1 cellular context compared by ENCODE assay signal in the genomic region with DNA sequence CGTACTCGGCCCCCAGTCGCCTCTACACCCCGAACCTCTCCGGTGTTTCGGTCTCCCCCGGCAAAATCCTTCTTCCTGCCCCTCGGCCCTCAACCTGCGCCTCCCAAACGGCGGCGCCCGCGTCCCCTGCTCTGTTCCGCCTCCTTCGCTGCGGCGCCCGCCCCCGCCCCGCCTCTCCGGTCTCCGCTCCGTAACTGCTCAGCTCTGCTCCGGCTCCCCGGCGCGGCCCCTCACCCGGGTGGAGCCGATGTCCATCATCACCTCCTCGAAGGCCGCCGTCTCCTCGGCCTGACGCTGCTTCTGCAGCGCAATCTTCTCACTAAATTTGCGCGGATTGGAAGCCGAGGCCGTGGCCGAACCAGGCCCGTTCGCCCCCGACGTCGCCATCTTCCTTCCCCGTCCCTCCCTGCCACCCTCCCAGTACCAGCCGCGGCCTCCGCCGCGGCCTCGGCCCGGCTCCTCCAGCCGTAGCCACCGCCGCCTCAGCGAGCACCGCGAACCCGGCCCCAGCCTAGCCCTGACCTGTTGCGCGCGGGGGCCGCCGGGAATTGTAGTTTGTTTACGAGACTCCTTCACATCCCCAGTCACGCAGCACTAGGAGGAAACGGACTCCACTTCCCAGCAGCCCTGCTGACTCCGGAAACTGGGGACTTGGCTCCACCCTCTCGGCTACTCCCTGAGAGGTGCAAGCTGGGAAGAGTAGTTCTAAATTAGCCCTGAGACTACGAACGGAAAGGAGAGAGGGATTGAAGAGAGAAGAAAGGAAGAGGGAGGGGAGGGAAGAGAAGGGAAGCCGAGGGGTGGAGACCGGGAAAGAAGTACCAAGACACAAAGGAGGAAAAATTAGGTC.
TF ChIP-seq lines count a peak whose summit lies in the region.

TSS of gene CRTC2 (minus strand) at position 502 of the 850 bp plus-strand sequence. CDS start at position 387, 115 bp downstream.

TF ChIP-seq in HepG2, 621 proteins besides CTCF, POLR2A, EP300 and RAD21 (continued from another document and continues in another):
- TF ChIP-seq, protein P1, sequence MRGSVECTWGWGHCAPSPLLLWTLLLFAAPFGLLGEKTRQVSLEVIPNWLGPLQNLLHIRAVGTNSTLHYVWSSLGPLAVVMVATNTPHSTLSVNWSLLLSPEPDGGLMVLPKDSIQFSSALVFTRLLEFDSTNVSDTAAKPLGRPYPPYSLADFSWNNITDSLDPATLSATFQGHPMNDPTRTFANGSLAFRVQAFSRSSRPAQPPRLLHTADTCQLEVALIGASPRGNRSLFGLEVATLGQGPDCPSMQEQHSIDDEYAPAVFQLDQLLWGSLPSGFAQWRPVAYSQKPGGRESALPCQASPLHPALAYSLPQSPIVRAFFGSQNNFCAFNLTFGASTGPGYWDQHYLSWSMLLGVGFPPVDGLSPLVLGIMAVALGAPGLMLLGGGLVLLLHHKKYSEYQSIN (CRISPR knock-in tag; IDR thresholded peaks at IDR 0.05; ENCODE audit: borderline replicate concordance), result no peak
- TF ChIP-seq ZNF460 (CRISPR knock-in tag; IDR thresholded peaks at IDR 0.05; ENCODE audit: borderline replicate concordance) (peak; percentile 17; the same call in 1 of the 2 replicates), MED8 (CRISPR knock-in tag; IDR thresholded peaks at IDR 0.05; ENCODE audit: insufficient replicate concordance) (no peak), ZNF274 (CRISPR knock-in tag; IDR thresholded peaks at IDR 0.05) (peak; percentile 39; the same call in 1 of the 2 replicates), ARNT (IDR thresholded peaks at IDR 0.05) (no peak), MLLT10 (CRISPR knock-in tag; IDR thresholded peaks at IDR 0.05) (no peak), SRSF9 (IDR thresholded peaks at IDR 0.05; ENCODE audit: borderline replicate concordance, insufficient read depth, low read depth, low read length, poor library complexity, severe bottlenecking) (no peak), RBAK (CRISPR knock-in tag; IDR thresholded peaks at IDR 0.05) (no peak), GATAD1 (CRISPR knock-in tag; IDR thresholded peaks at IDR 0.05) (peak; percentile 82), ARID5B (CRISPR knock-in tag; IDR thresholded peaks at IDR 0.05) (peak; percentile 29; the same call in 1 of the 2 replicates), CCAR2 (optimal IDR thresholded peaks at IDR 0.05; ENCODE audit: low read depth, low read length) (no peak), POLR2G (IDR thresholded peaks at IDR 0.05; ENCODE audit: low read depth, low read length) (peak; percentile 86), BCL6 (CRISPR knock-in tag; IDR thresholded peaks at IDR 0.05) (no peak), NCOA1 (CRISPR knock-in tag; IDR thresholded peaks at IDR 0.05) (no peak), CEBPG (CRISPR knock-in tag; IDR thresholded peaks at IDR 0.05) (peak; percentile 3; the same call in 1 of the 2 replicates), GFI1 (CRISPR knock-in tag; IDR thresholded peaks at IDR 0.05; ENCODE audit: borderline replicate concordance) (no peak), FOXM1 (CRISPR knock-in tag; IDR thresholded peaks at IDR 0.05) (no peak; the same call in 1 of the 2 replicates), DNMT3B (CRISPR knock-in tag; conservative IDR thresholded peaks at IDR 0.05) (0 out of 2 replicates have a peak, but pooled peaks have one; percentile 37), ZNF570 (CRISPR knock-in tag; IDR thresholded peaks at IDR 0.05; ENCODE audit: borderline replicate concordance) (no peak), TBX2 (CRISPR knock-in tag; IDR thresholded peaks at IDR 0.05; ENCODE audit: borderline replicate concordance) (peak; percentile 52; the same call in 1 of the 2 replicates), SOX5 (CRISPR knock-in tag; IDR thresholded peaks at IDR 0.05; ENCODE audit: borderline replicate concordance) (peak; percentile 16; the same call in 1 of the 2 replicates), ZNF614 (CRISPR knock-in tag; IDR thresholded peaks at IDR 0.05; ENCODE audit: borderline replicate concordance) (0 out of 2 replicates have a peak, but pooled peaks have one; percentile 31), ETV6 (CRISPR knock-in tag; conservative IDR thresholded peaks at IDR 0.05) (no peak; the same call in 1 of the 2 replicates), ZNF232 (CRISPR knock-in tag; IDR thresholded peaks at IDR 0.05; ENCODE audit: borderline replicate concordance) (0 out of 2 replicates have a peak, but pooled peaks have one; percentile 68), PHF21A (CRISPR knock-in tag; IDR thresholded peaks at IDR 0.05) (no peak), ZBTB14 (CRISPR knock-in tag; IDR thresholded peaks at IDR 0.05) (0 out of 2 replicates have a peak, but pooled peaks have one; percentile 16), ZNF691 (CRISPR knock-in tag; IDR thresholded peaks at IDR 0.05; ENCODE audit: borderline replicate concordance, low read depth) (no peak), IKZF5 (CRISPR knock-in tag; IDR thresholded peaks at IDR 0.05) (no peak; the same call in none of the 2 replicates), RCOR2 (CRISPR knock-in tag; IDR thresholded peaks at IDR 0.05) (no peak), ZNF296 (CRISPR knock-in tag; conservative IDR thresholded peaks at IDR 0.05) (no peak), MED13 (CRISPR knock-in tag; IDR thresholded peaks at IDR 0.05) (peak; percentile 74; the same call in 1 of the 2 replicates), HNRNPL (IDR thresholded peaks at IDR 0.05; ENCODE audit: low read depth, low read length) (no peak), ZFP37 (CRISPR knock-in tag; IDR thresholded peaks at IDR 0.05; ENCODE audit: borderline replicate concordance) (no peak), ATM (IDR thresholded peaks at IDR 0.05; ENCODE audit: borderline replicate concordance) (no peak), ATAD3A (CRISPR knock-in tag; IDR thresholded peaks at IDR 0.05) (no peak)
- TF ChIP-seq, protein P2, sequence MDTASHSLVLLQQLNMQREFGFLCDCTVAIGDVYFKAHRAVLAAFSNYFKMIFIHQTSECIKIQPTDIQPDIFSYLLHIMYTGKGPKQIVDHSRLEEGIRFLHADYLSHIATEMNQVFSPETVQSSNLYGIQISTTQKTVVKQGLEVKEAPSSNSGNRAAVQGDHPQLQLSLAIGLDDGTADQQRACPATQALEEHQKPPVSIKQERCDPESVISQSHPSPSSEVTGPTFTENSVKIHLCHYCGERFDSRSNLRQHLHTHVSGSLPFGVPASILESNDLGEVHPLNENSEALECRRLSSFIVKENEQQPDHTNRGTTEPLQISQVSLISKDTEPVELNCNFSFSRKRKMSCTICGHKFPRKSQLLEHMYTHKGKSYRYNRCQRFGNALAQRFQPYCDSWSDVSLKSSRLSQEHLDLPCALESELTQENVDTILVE (CRISPR knock-in tag; IDR thresholded peaks at IDR 0.05), result peak; percentile 70; the same call in 1 of the 2 replicates
- TF ChIP-seq, protein P3, sequence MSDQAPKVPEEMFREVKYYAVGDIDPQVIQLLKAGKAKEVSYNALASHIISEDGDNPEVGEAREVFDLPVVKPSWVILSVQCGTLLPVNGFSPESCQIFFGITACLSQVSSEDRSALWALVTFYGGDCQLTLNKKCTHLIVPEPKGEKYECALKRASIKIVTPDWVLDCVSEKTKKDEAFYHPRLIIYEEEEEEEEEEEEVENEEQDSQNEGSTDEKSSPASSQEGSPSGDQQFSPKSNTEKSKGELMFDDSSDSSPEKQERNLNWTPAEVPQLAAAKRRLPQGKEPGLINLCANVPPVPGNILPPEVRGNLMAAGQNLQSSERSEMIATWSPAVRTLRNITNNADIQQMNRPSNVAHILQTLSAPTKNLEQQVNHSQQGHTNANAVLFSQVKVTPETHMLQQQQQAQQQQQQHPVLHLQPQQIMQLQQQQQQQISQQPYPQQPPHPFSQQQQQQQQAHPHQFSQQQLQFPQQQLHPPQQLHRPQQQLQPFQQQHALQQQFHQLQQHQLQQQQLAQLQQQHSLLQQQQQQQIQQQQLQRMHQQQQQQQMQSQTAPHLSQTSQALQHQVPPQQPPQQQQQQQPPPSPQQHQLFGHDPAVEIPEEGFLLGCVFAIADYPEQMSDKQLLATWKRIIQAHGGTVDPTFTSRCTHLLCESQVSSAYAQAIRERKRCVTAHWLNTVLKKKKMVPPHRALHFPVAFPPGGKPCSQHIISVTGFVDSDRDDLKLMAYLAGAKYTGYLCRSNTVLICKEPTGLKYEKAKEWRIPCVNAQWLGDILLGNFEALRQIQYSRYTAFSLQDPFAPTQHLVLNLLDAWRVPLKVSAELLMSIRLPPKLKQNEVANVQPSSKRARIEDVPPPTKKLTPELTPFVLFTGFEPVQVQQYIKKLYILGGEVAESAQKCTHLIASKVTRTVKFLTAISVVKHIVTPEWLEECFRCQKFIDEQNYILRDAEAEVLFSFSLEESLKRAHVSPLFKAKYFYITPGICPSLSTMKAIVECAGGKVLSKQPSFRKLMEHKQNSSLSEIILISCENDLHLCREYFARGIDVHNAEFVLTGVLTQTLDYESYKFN (CRISPR knock-in tag; conservative IDR thresholded peaks at IDR 0.05), result peak; percentile 42; the same call in 1 of the 2 replicates
- TF ChIP-seq, protein P4, sequence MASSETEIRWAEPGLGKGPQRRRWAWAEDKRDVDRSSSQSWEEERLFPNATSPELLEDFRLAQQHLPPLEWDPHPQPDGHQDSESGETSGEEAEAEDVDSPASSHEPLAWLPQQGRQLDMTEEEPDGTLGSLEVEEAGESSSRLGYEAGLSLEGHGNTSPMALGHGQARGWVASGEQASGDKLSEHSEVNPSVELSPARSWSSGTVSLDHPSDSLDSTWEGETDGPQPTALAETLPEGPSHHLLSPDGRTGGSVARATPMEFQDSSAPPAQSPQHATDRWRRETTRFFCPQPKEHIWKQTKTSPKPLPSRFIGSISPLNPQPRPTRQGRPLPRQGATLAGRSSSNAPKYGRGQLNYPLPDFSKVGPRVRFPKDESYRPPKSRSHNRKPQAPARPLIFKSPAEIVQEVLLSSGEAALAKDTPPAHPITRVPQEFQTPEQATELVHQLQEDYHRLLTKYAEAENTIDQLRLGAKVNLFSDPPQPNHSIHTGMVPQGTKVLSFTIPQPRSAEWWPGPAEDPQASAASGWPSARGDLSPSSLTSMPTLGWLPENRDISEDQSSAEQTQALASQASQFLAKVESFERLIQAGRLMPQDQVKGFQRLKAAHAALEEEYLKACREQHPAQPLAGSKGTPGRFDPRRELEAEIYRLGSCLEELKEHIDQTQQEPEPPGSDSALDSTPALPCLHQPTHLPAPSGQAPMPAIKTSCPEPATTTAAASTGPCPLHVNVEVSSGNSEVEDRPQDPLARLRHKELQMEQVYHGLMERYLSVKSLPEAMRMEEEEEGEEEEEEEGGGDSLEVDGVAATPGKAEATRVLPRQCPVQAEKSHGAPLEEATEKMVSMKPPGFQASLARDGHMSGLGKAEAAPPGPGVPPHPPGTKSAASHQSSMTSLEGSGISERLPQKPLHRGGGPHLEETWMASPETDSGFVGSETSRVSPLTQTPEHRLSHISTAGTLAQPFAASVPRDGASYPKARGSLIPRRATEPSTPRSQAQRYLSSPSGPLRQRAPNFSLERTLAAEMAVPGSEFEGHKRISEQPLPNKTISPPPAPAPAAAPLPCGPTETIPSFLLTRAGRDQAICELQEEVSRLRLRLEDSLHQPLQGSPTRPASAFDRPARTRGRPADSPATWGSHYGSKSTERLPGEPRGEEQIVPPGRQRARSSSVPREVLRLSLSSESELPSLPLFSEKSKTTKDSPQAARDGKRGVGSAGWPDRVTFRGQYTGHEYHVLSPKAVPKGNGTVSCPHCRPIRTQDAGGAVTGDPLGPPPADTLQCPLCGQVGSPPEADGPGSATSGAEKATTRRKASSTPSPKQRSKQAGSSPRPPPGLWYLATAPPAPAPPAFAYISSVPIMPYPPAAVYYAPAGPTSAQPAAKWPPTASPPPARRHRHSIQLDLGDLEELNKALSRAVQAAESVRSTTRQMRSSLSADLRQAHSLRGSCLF (CRISPR knock-in tag; IDR thresholded peaks at IDR 0.05; ENCODE audit: borderline replicate concordance), result no peak
